Comparison of ENCODE assay signal across 28 cellular contexts in the genomic region with DNA sequence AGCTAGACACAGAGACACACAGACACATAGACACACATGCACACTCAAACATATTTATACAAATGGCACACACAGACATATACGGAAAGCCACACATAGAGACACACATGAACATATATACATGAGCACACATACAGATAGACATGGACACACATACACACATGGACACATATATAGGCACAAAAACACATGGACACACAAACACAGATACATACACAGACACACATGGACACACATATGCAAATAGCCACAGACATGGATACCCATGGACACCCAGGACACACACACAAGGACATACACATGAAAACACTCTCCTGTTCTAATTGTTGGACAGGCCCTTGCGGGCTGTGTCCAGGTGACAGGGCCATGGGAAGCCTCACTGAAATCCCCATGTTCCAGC.
DNase-seq lines count a peak whose midpoint lies in the region; ATAC-seq, FAIRE-seq and TF ChIP-seq lines count a peak whose summit lies in the region.
"Had no signal": no experiment of that assay in that cellular context is flagged by ENCODE, and none has a peak within 500 bp of the region (broad histone marks: within the 10 kb centered on the region; RNA-seq: fewer than 3 reads in every experiment).

No MANE protein-coding gene starts in this region.

- no peaks in the 10 kb centered on the region for H3K36me3 Mint-ChIP-seq in activated CD4-positive, alpha-beta T cell treated with anti-CD3 and anti-CD28 coated beads, Interleukin-2, amount 10 ng/mL, durations not matched to agents 7 days and 5 days (ENCODE audit: low read depth)
- H3K36me3 Mint-ChIP-seq: CD14-positive monocyte; CD4-positive, alpha-beta memory T cell; CD4-positive, CD25-positive, alpha-beta regulatory T cell; CD8-positive, alpha-beta memory T cell had no signal

- peaks cover 10% of the 10 kb centered on the region for H3K9me3 Mint-ChIP-seq in activated CD4-positive, alpha-beta T cell treated with anti-CD3 and anti-CD28 coated beads, Interleukin-2, amount 10 ng/mL, durations not matched to agents 7 days and 5 days

- no peaks in the 10 kb centered on the region for H3K36me3 ChIP-seq in HepG2 (replicated peaks in 1 of 2; ENCODE audit: control insufficient read depth in 1 of 2, insufficient read depth in 2 of 2, low read length in 2 of 2)
- no peaks in the 10 kb centered on the region for H3K36me3 ChIP-seq in right lobe of liver
- H3K36me3 ChIP-seq in bronchial epithelial cell (ENCODE audit: control insufficient read depth, insufficient read depth, low read length), result no peaks in the 10 kb centered on the region
- no peaks in the 10 kb centered on the region for H3K36me3 ChIP-seq in keratinocyte (ENCODE audit: control insufficient read depth in 2 of 2, extremely low read depth in 1 of 2, insufficient read depth in 2 of 2, low read length in 2 of 2)
- H3K36me3 ChIP-seq: BE2C, BLaER1 had no signal

- dilution Hi-C loops in keratinocyte (cut with MboI; ENCODE audit: extremely low pct_ligation_motif_present, low sequenced_read_pairs), result no loop called here

- H3K4me2 ChIP-seq in HepG2 (ENCODE audit: low read depth, low read length) (no peak overlapping the region), keratinocyte (ENCODE audit: control insufficient read depth, extremely low read depth, insufficient read depth, low read depth, low read length) (no peak overlapping the region)
- H3K4me2 ChIP-seq: A549, BLaER1 had no signal

- no peak for DNase-seq in HepG2 (ENCODE audit: low spot score)
- DNase-seq in right lobe of liver, result no peak
- DNase-seq in bronchial epithelial cell (ENCODE audit: low read depth), result no peak
- DNase-seq in keratinocyte (ENCODE audit: low read depth, low spot score), result no peak
- no peak for DNase-seq in urothelium cell line (ENCODE audit: low spot score)
- no peak for DNase-seq in ACHN
- DNase-seq in NCI-H748 treated with DMSO at 0.1 percent for 48 hours (lab: John Stamatoyannopoulos, UW), result no peak
- DNase-seq in activated CD4-positive, alpha-beta T cell treated with anti-CD3 and anti-CD28 coated beads, Interleukin-2, amount 10 ng/mL, durations not matched to agents 7 days and 5 days, result no peak
- DNase-seq: BE2C; C1 segment of cervical spinal cord; CD4-positive, alpha-beta memory T cell; CD4-positive, CD25-positive, alpha-beta regulatory T cell; CD8-positive, alpha-beta memory T cell; COR-L47; DMS 273 treated with DMSO at 0.1 percent for 48 hours; DMS153; DMS53; DMS79; DND-41; EL; GDM1 had no signal

- H3K4me1 ChIP-seq in HepG2 (ENCODE audit: insufficient read depth, low read length) (0 out of 2 replicates have a peak, but pooled peaks cover 4% of the 10 kb centered on the region), right lobe of liver (peaks cover 0 to 4% (median 0%) of the 10 kb centered on the region in 4 donors), keratinocyte (ENCODE audit: control insufficient read depth, extremely low read depth, insufficient read depth, low read length) (no peaks in the 10 kb centered on the region)
- H3K4me1 ChIP-seq: A549, BE2C, BLaER1 had no signal

- H3K9me3 ChIP-seq in HepG2 (ENCODE audit: low read length), result peaks cover 18% of the 10 kb centered on the region
- no peaks in the 10 kb centered on the region for H3K9me3 ChIP-seq in right lobe of liver
- H3K9me3 ChIP-seq in keratinocyte (ENCODE audit: control insufficient read depth, low read depth, low read length), result peaks cover 2% of the 10 kb centered on the region
- H3K9me3 ChIP-seq: BE2C had no signal

- ATAC-seq in HepG2, result no peak
- no peak for ATAC-seq in right lobe of liver
- ATAC-seq: A549, GM12878 had no signal

- TF ChIP-seq CTCF in HepG2 (CRISPR knock-in tag; IDR thresholded peaks at IDR 0.05) (no peak), right lobe of liver (IDR thresholded peaks at IDR 0.05) (no peak), bronchial epithelial cell (IDR thresholded peaks at IDR 0.05; ENCODE audit: insufficient read depth, low read length, severe bottlenecking) (no peak), keratinocyte (optimal IDR thresholded peaks at IDR 0.05 in 1 of 3, IDR thresholded peaks at IDR 0.05 in 1 of 3, conservative IDR thresholded peaks at IDR 0.05 in 1 of 3; ENCODE audit: extremely low read depth in 1 of 3, insufficient read depth in 2 of 3, low read length in 3 of 3) (no peak)

- POLR2A ChIA-PET in HepG2 (lab: Yijun Ruan, JAX), result no interaction called here
- POLR2A ChIA-PET in activated CD4-positive, alpha-beta T cell treated with anti-CD3 and anti-CD28 coated beads, Interleukin-2, amount 10 ng/mL, durations not matched to agents 7 days and 5 days (lab: Charles Lee), result no interaction called here

- H4K20me1 ChIP-seq in HepG2 (ENCODE audit: insufficient read depth, low read length) (no peaks in the 10 kb centered on the region), keratinocyte (ENCODE audit: control insufficient read depth, extremely low read depth, insufficient read depth, low read length) (no peaks in the 10 kb centered on the region)
- H4K20me1 ChIP-seq: BLaER1 had no signal

- in situ Hi-C loops in HepG2 (cut with HindIII; ENCODE audit: extremely low pct_ligation_motif_present, low pct_unique_long_range_greater_than_20kb) (no loop called here), ACHN (cut with HindIII; ENCODE audit: low pct_ligation_motif_present, low pct_unique_long_range_greater_than_20kb, low sequenced_read_pairs) (no loop called here)

- no peak overlapping the region for H3K27ac ChIP-seq in HepG2 (ENCODE audit: extremely low read length, insufficient read depth, low read length)
- no peak overlapping the region for H3K27ac ChIP-seq in right lobe of liver
- no peak overlapping the region for H3K27ac ChIP-seq in keratinocyte (ENCODE audit: control insufficient read depth, insufficient read depth, low read length)
- H3K27ac ChIP-seq: 22Rv1, A549, BLaER1 had no signal

- H3K4me3 Mint-ChIP-seq in activated CD4-positive, alpha-beta T cell treated with anti-CD3 and anti-CD28 coated beads, Interleukin-2, amount 10 ng/mL, durations not matched to agents 7 days and 5 days, result no peak overlapping the region
- H3K4me3 Mint-ChIP-seq: CD14-positive monocyte; CD4-positive, alpha-beta memory T cell; CD4-positive, CD25-positive, alpha-beta regulatory T cell; CD8-positive, alpha-beta memory T cell had no signal

- TF ChIP-seq EP300 in HepG2 (IDR thresholded peaks at IDR 0.05; ENCODE audit: low read depth in 2 of 2, low read length in 2 of 2) (no peak), HepG2 (CRISPR knock-in tag; IDR thresholded peaks at IDR 0.05; ENCODE audit: borderline replicate concordance) (no peak)

- no peak overlapping the region for H3K9ac ChIP-seq in HepG2 (ENCODE audit: insufficient read depth, low read depth, low read length)
- H3K9ac ChIP-seq in keratinocyte (ENCODE audit: control insufficient read depth, extremely low read depth, insufficient read depth, low read length), result no peak overlapping the region
- H3K9ac ChIP-seq: BLaER1 had no signal

- H3K27me3 Mint-ChIP-seq in activated CD4-positive, alpha-beta T cell treated with anti-CD3 and anti-CD28 coated beads, Interleukin-2, amount 10 ng/mL, durations not matched to agents 7 days and 5 days, result peaks cover 22% of the 10 kb centered on the region
- H3K27me3 Mint-ChIP-seq: CD4-positive, CD25-positive, alpha-beta regulatory T cell had no signal

- intact Hi-C loops in HepG2 (cut with micrococcal nuclease; ENCODE audit: unreplicated experiment), result no loop called here
- intact Hi-C loops in right lobe of liver (cut with DNase I), result no loop called here

- no peak overlapping the region for H3K4me3 ChIP-seq in HepG2 (replicated peaks in 1 of 3; ENCODE audit: insufficient read depth in 1 of 3, low read depth in 2 of 3, low read length in 3 of 3)
- H3K4me3 ChIP-seq in right lobe of liver, result no peak overlapping the region
- H3K4me3 ChIP-seq in bronchial epithelial cell (ENCODE audit: low read depth, low read length), result no peak overlapping the region
- no peak overlapping the region for H3K4me3 ChIP-seq in keratinocyte (ENCODE audit: control insufficient read depth in 2 of 3, extremely low read depth in 1 of 3, insufficient read depth in 2 of 3, low read depth in 1 of 3, low read length in 3 of 3)
- H3K4me3 ChIP-seq: A549, BLaER1, GM12878 had no signal

- TF ChIP-seq RAD21 in HepG2 (CRISPR knock-in tag; IDR thresholded peaks at IDR 0.05), result no peak

- no peaks in the 10 kb centered on the region for H3K9me1 ChIP-seq in keratinocyte (ENCODE audit: control insufficient read depth, extremely low read depth, insufficient read depth, low read length)

- no TSS peak for BruUV-seq in HepG2 (replicated peaks; lab: Mats Ljungman, UMichigan)

- no peak for TF ChIP-seq POLR2A in HepG2 (IDR thresholded peaks at IDR 0.05; ENCODE audit: insufficient read depth in 1 of 2, low read depth in 2 of 2, low read length in 2 of 2)
- TF ChIP-seq POLR2A in right lobe of liver (IDR thresholded peaks at IDR 0.05), result no peak

- H3K79me2 ChIP-seq in HepG2 (ENCODE audit: insufficient read depth, low read length) (no peaks in the 10 kb centered on the region), keratinocyte (ENCODE audit: control insufficient read depth, insufficient read depth, low read length) (peaks cover 2% of the 10 kb centered on the region)

- FAIRE-seq in HepG2 (lab: Jason Lieb, UNC) (no peak), bronchial epithelial cell (lab: Jason Lieb, UNC) (peak; percentile 58), keratinocyte (lab: Jason Lieb, UNC) (peak; percentile 84), urothelium cell line (lab: Jason Lieb, UNC) (peak; percentile 20)
- FAIRE-seq: A549, GM12878, GM12892, GM18507 had no signal

- 94% methylated on average over 2 of the region's 2 CpGs for WGBS in HepG2 (ENCODE audit: low lambda C conversion rate)
- 86% methylated on average over 1 of the region's 2 CpGs for WGBS in right lobe of liver (ENCODE audit: insufficient coverage, low coverage, low lambda C conversion rate, missing lambda C conversion rate)

- H2AFZ ChIP-seq in HepG2 (ENCODE audit: low read length) (no peak overlapping the region), keratinocyte (ENCODE audit: control insufficient read depth, low read length) (no peak overlapping the region)

- CTCF ChIA-PET in HepG2 (lab: Yijun Ruan, JAX; ENCODE audit: low intra/inter-chr PET ratio, low total read pairs), result no interaction called here
- CTCF ChIA-PET in activated CD4-positive, alpha-beta T cell treated with anti-CD3 and anti-CD28 coated beads, Interleukin-2, amount 10 ng/mL, durations not matched to agents 7 days and 5 days (lab: Charles Lee), result no interaction called here

- no peak overlapping the region for H3K27ac Mint-ChIP-seq in activated CD4-positive, alpha-beta T cell treated with anti-CD3 and anti-CD28 coated beads, Interleukin-2, amount 10 ng/mL, durations not matched to agents 7 days and 5 days
- H3K27ac Mint-ChIP-seq: CD4-positive, alpha-beta memory T cell; CD4-positive, CD25-positive, alpha-beta regulatory T cell had no signal

- H3K4me1 Mint-ChIP-seq in activated CD4-positive, alpha-beta T cell treated with anti-CD3 and anti-CD28 coated beads, Interleukin-2, amount 10 ng/mL, durations not matched to agents 7 days and 5 days, result no peaks in the 10 kb centered on the region
- H3K4me1 Mint-ChIP-seq: CD14-positive monocyte; CD4-positive, CD25-positive, alpha-beta regulatory T cell; CD8-positive, alpha-beta memory T cell had no signal

- no peaks in the 10 kb centered on the region for H3K27me3 ChIP-seq in HepG2 (ENCODE audit: control insufficient read depth in 1 of 2, insufficient read depth in 2 of 2, low read length in 2 of 2)
- H3K27me3 ChIP-seq in right lobe of liver, result no peaks in the 10 kb centered on the region
- no peaks in the 10 kb centered on the region for H3K27me3 ChIP-seq in bronchial epithelial cell (ENCODE audit: control insufficient read depth, insufficient read depth, low read length)
- no peaks in the 10 kb centered on the region for H3K27me3 ChIP-seq in keratinocyte (ENCODE audit: control insufficient read depth, extremely low read depth, insufficient read depth, low read length)
- H3K27me3 ChIP-seq: BE2C, BLaER1 had no signal
